8 cellular contexts compared by ENCODE assay signal in the genomic region with DNA sequence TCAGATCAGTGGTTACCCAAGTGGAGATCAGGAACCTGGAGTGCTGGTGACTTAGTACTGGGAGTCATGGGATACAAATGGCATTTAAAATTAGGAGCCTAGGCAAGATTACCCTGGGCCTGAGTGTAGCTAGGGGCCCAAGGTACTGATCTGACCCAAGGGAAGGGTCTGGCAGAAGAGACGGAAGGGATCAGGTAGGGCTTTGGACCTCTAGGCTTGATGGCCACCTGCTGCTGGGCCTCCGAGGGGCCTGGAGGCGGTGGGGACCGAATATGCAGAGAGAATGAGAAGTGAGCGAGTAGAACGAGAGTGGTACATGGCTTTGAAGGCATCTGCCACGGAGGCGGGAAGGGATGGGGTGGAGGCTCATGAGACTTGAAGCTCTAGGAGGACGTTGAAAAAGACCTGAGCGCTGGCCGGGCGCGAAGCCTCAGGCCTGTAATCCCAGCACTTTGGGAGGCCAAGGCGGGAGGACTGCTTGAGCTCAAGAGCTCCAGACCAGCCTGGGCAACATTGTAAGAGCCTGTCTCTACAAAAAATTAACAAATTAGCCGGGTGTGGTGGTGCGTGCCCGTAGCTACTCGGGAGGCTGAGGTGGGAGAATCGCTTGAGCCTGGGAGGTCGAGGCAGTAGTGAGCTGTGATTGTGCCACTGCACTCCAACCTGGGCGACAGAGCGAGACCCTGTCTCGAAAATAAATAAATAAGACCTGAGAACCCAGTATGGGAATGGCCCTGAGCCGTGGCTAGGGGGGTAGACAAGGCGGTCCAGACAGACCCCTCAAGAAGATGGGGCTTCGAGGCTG. TPM values are rescaled to one million over a fixed set of nuclear protein-coding genes. Genes with fewer than 3 reads are reported as not detected.
DNase-seq lines count a peak whose midpoint lies in the region; ATAC-seq and TF ChIP-seq lines count a peak whose summit lies in the region.

No MANE protein-coding gene starts in this region.

- ATAC-seq in RWPE2 (ENCODE audit: low read depth) (no peak), HG03571 (IDR thresholded peaks at IDR 0.05; ENCODE audit: unreplicated experiment) (no peak), HG02852 (IDR thresholded peaks at IDR 0.05; ENCODE audit: unreplicated experiment) (no peak), GM18520 (IDR thresholded peaks at IDR 0.05; ENCODE audit: unreplicated experiment) (no peak)

- 78% methylated on average over 25 of the region's 26 CpGs for WGBS in esophagus muscularis mucosa
- WGBS in prostate gland = 70% methylated on average over 26 of the region's 26 CpGs

- TF ChIP-seq EP300 in esophagus muscularis mucosa (IDR thresholded peaks at IDR 0.05) = no peak

- DNase-seq in GM06990 (ENCODE audit: extremely low read depth, insufficient read length) = no peak
- no peak for DNase-seq in RWPE2 (ENCODE audit: low spot score)
- DNase-seq in esophagus muscularis mucosa (ENCODE audit: extremely low spot score) = no peak
- DNase-seq in prostate gland (ENCODE audit: low spot score) = no peak
- DNase-seq in effector CD8-positive, alpha-beta T cell (lab: John Stamatoyannopoulos, UW) = no peak

- peak overlapping the region; percentile 64 for H3K27ac ChIP-seq in RWPE2 (ENCODE audit: poor library complexity, severe bottlenecking)
- peak overlapping the region; percentile 87 to 92 (median 91) for H3K27ac ChIP-seq in esophagus muscularis mucosa (replicated peaks in 1 of 4)
- H3K27ac ChIP-seq in prostate gland = peak overlapping the region; percentile 83 to 86

- no peaks in the 10 kb centered on the region for H3K27me3 ChIP-seq in GM06990 (replicated peaks; ENCODE audit: control insufficient read depth, insufficient read depth, low read length)
- H3K27me3 ChIP-seq in RWPE2 (ENCODE audit: insufficient read depth, poor library complexity, severe bottlenecking) = no peaks in the 10 kb centered on the region
- H3K27me3 ChIP-seq in esophagus muscularis mucosa = peaks cover 0 to 11% (median 0%) of the 10 kb centered on the region in 4 donors
- H3K27me3 ChIP-seq in prostate gland (replicated peaks; ENCODE audit: insufficient read depth) = no peaks in the 10 kb centered on the region

- peak overlapping the region; percentile 69 for H3K4me3 ChIP-seq in GM06990 (replicated peaks; ENCODE audit: low read depth, low read length)
- peak overlapping the region; percentile 58 for H3K4me3 ChIP-seq in RWPE2 (ENCODE audit: severe bottlenecking)
- H3K4me3 ChIP-seq in esophagus muscularis mucosa = peak overlapping the region; percentile 73 to 85 (median 80)
- peak overlapping the region; percentile 78 to 85 for H3K4me3 ChIP-seq in prostate gland

- H3K36me3 ChIP-seq in GM06990 (ENCODE audit: control insufficient read depth, insufficient read depth, low read length) (no peaks in the 10 kb centered on the region), RWPE2 (ENCODE audit: low read depth) (peaks cover 12% of the 10 kb centered on the region), esophagus muscularis mucosa (peaks cover 4 to 13% (median 8%) of the 10 kb centered on the region in 4 donors), prostate gland (no peaks in the 10 kb centered on the region)

- peaks cover 6% of the 10 kb centered on the region for H3K4me1 ChIP-seq in RWPE2 (ENCODE audit: insufficient read depth, poor library complexity, severe bottlenecking)
- H3K4me1 ChIP-seq in esophagus muscularis mucosa = peaks cover 8 to 22% (median 18%) of the 10 kb centered on the region in 4 donors
- peaks cover 3% of the 10 kb centered on the region for H3K4me1 ChIP-seq in prostate gland (replicated peaks)

- intact Hi-C loops in esophagus muscularis mucosa (cut with DNase I) (no loop called here), prostate gland (cut with DNase I) (no loop called here)

- TF ChIP-seq CTCF in GM06990 (IDR thresholded peaks at IDR 0.05; ENCODE audit: insufficient read depth, low read length, poor library complexity, severe bottlenecking) (no peak), RWPE2 (IDR thresholded peaks at IDR 0.05; ENCODE audit: poor library complexity, severe bottlenecking) (no peak), esophagus muscularis mucosa (IDR thresholded peaks at IDR 0.05) (no peak), prostate gland (IDR thresholded peaks at IDR 0.05) (no peak)

- H3K9me3 ChIP-seq in RWPE2 (ENCODE audit: severe bottlenecking) (no peaks in the 10 kb centered on the region), esophagus muscularis mucosa (no peaks in the 10 kb centered on the region), prostate gland (no peaks in the 10 kb centered on the region)

- TF ChIP-seq POLR2A in esophagus muscularis mucosa (IDR thresholded peaks at IDR 0.05; ENCODE audit: low read depth) (no peak), prostate gland (IDR thresholded peaks at IDR 0.05) (no peak)

RNA-seq across cellular contexts. Expression of a gene that starts 0.6 kb away (rescaled TPM):
- 10 to 100 TPM; 16.9 to 34.3 (median 24.7) TPM for total RNA-seq in esophagus muscularis mucosa
- 10 to 100 TPM; 45.4 to 63.2 TPM for total RNA-seq in prostate gland

RNA-seq across cellular contexts. Expression of a gene that starts 23.1 kb away (rescaled TPM):
- total RNA-seq in esophagus muscularis mucosa (10 to 100 TPM; 22.4 to 40.8 (median 29.3) TPM), prostate gland (10 to 100 TPM; 30.5 to 87.2 TPM)

RNA-seq across cellular contexts. Expression of a gene that starts 32.7 kb away (rescaled TPM):
- under 1 TPM; 0.26 to 0.99 (median 0.55) TPM for total RNA-seq in esophagus muscularis mucosa
- total RNA-seq in prostate gland = 1 to 10 TPM in 1 of 2 donors, under 1 TPM in 1; 0.27 to 3.1 TPM

RNA-seq across cellular contexts. Expression of a gene that starts 35.4 kb away (rescaled TPM):
- 10 to 100 TPM; 13.7 to 33.7 (median 26.2) TPM for total RNA-seq in esophagus muscularis mucosa
- 10 to 100 TPM; 44.9 to 74.1 TPM for total RNA-seq in prostate gland
